ENCODE assay signal across 9 cellular contexts in genomic region chr16:50467559-50467942, GRCh38.
DNase-seq lines count a peak whose midpoint lies in the region; ATAC-seq and FAIRE-seq lines count a peak whose summit lies in the region.
"Had no signal": no experiment of that assay in that cellular context is flagged by ENCODE, and none has a peak within 500 bp of the region (broad histone marks: within the 10 kb centered on the region; RNA-seq: fewer than 3 reads in every experiment).

No MANE protein-coding gene starts in this region.

- no peaks in the 10 kb centered on the region for H3K36me3 Mint-ChIP-seq in activated T-cell treated with anti-CD3 and anti-CD28 coated beads, Interleukin-2, amount 50 U/mL, for 4 hours (ENCODE audit: insufficient read depth)
- H3K36me3 Mint-ChIP-seq in T-helper 17 cell (ENCODE audit: low read depth) = peaks cover 4% of the 10 kb centered on the region

- no peaks in the 10 kb centered on the region for H3K9me3 Mint-ChIP-seq in activated T-cell treated with anti-CD3 and anti-CD28 coated beads, Interleukin-2, amount 50 U/mL, for 4 hours

- no peak for ATAC-seq in activated T-cell treated with anti-CD3 and anti-CD28 coated beads, Interleukin-2, amount 50 U/mL, for 4 hours
- ATAC-seq in T-helper 17 cell = no peak

- no peak overlapping the region for H3K27ac ChIP-seq in iPS-20b (ENCODE audit: low read length)
- no peak overlapping the region for H3K27ac ChIP-seq in stomach smooth muscle (ENCODE audit: low read length)

- no peaks in the 10 kb centered on the region for H3K36me3 ChIP-seq in iPS-20b (ENCODE audit: insufficient read depth, low read depth, low read length)
- no peaks in the 10 kb centered on the region for H3K36me3 ChIP-seq in stomach smooth muscle (ENCODE audit: control insufficient read depth in 2 of 2, insufficient read depth in 2 of 2, low read length in 2 of 2)

- no peak for FAIRE-seq in RCC 7860 (lab: Jason Lieb, UNC)

- H3K9me3 ChIP-seq in T-helper 17 cell (ENCODE audit: control insufficient read depth, low read length, poor library complexity, severe bottlenecking) = no peaks in the 10 kb centered on the region
- no peaks in the 10 kb centered on the region for H3K9me3 ChIP-seq in iPS-20b (ENCODE audit: insufficient read depth, low read depth, low read length)
- peaks cover 0 to 2% of the 10 kb centered on the region in 2 donors for H3K9me3 ChIP-seq in stomach smooth muscle (ENCODE audit: control insufficient read depth in 2 of 2, low read length in 2 of 2)
- H3K9me3 ChIP-seq: mucosa of descending colon had no signal

- peaks cover 2% of the 10 kb centered on the region for H3K4me1 Mint-ChIP-seq in activated T-cell treated with anti-CD3 and anti-CD28 coated beads, Interleukin-2, amount 50 U/mL, for 4 hours (ENCODE audit: low read depth)
- H3K4me1 Mint-ChIP-seq in T-helper 17 cell = peaks cover 5% of the 10 kb centered on the region

- no peak for DNase-seq in activated T-cell treated with anti-CD3 and anti-CD28 coated beads, Interleukin-2, amount 50 U/mL, for 4 hours
- no peak for DNase-seq in activated T-cell treated with anti-CD3 and anti-CD28 coated beads, Interleukin-2, amount 50 U/mL, for 48 hours
- DNase-seq in T-helper 17 cell (no peak), RCC 7860 (ENCODE audit: low spot score) (no peak), dermis blood vessel endothelial cell (no peak), NCI-H748 treated with DMSO at 0.1 percent for 48 hours (lab: John Stamatoyannopoulos, UW) (no peak)

- H3K4me1 ChIP-seq in iPS-20b (ENCODE audit: insufficient read depth, low read length) (peaks cover 23% of the 10 kb centered on the region; the same call in 1 of the 2 replicates), stomach smooth muscle (ENCODE audit: control insufficient read depth, insufficient read depth, low read length) (peaks cover 11% of the 10 kb centered on the region)

- H3K27ac Mint-ChIP-seq in T-helper 17 cell = no peak overlapping the region

- peak overlapping the region; percentile 65 for H3K4me3 Mint-ChIP-seq in activated T-cell treated with anti-CD3 and anti-CD28 coated beads, Interleukin-2, amount 50 U/mL, for 4 hours
- H3K4me3 Mint-ChIP-seq in T-helper 17 cell = peak overlapping the region; percentile 63

- H3K27me3 Mint-ChIP-seq in activated T-cell treated with anti-CD3 and anti-CD28 coated beads, Interleukin-2, amount 50 U/mL, for 4 hours (ENCODE audit: low read depth) = peaks cover 31% of the 10 kb centered on the region
- peaks cover 71% of the 10 kb centered on the region for H3K27me3 Mint-ChIP-seq in T-helper 17 cell

- peak overlapping the region; percentile 52 for H3K4me3 ChIP-seq in iPS-20b (ENCODE audit: low read length)
- peak overlapping the region; percentile 5 to 67 for H3K4me3 ChIP-seq in stomach smooth muscle (ENCODE audit: low read length in 2 of 2)
- H3K4me3 ChIP-seq: mucosa of descending colon had no signal

- H3K27me3 ChIP-seq in iPS-20b (ENCODE audit: insufficient read depth, low read length) (peaks cover 73% of the 10 kb centered on the region), stomach smooth muscle (ENCODE audit: control insufficient read depth in 1 of 2, insufficient read depth in 2 of 2, low read length in 2 of 2) (peaks cover 0 to 3% of the 10 kb centered on the region in 2 donors)

- H3K9ac ChIP-seq in iPS-20b (ENCODE audit: low read depth, low read length) (no peak overlapping the region), stomach smooth muscle (ENCODE audit: low read length in 2 of 2) (no peak overlapping the region)
